31 cellular contexts compared by ENCODE assay signal in genomic region chr7:45147858-45148652, GRCh38. TPM values are rescaled to one million over a fixed set of nuclear protein-coding genes. Genes with fewer than 3 reads are reported as not detected.
DNase-seq lines count a peak whose midpoint lies in the region; ATAC-seq, FAIRE-seq and TF ChIP-seq lines count a peak whose summit lies in the region.
"Had no signal": no experiment of that assay in that cellular context is flagged by ENCODE, and none has a peak within 500 bp of the region (broad histone marks: within the 10 kb centered on the region; RNA-seq: fewer than 3 reads in every experiment).

No MANE protein-coding gene starts in this region.

- H3K36me3 Mint-ChIP-seq in astrocyte (ENCODE audit: low read depth, unreplicated experiment), result no peaks in the 10 kb centered on the region
- H3K36me3 Mint-ChIP-seq in CD4-positive, alpha-beta memory T cell, result no peaks in the 10 kb centered on the region

- peak overlapping the region; percentile 39 for H2AK5ac ChIP-seq in neuronal stem cell (ENCODE audit: low read depth, low read length)

- no peak overlapping the region for H2BK15ac ChIP-seq in neuronal stem cell (ENCODE audit: low read length)

- peaks cover 2% of the 10 kb centered on the region for H3K4me1 Mint-ChIP-seq in astrocyte (ENCODE audit: low read depth, unreplicated experiment)
- no peaks in the 10 kb centered on the region for H3K4me1 Mint-ChIP-seq in CD4-positive, alpha-beta memory T cell
- H3K4me1 Mint-ChIP-seq: activated CD4-positive, alpha-beta T cell treated with anti-CD3 and anti-CD28 coated beads for 36 hours had no signal

- POLR2A ChIA-PET in CD4-positive, alpha-beta memory T cell (lab: Charles Lee; ENCODE audit: partially characterized antibody), result no interaction called here

- WGBS in neuronal stem cell (ENCODE audit: extremely low coverage in 2 of 2, insufficient read length in 2 of 2, insufficient replicate concordance in 1 of 2), 2 donors, result no CpG with 5 or more reads among the region's 32 CpGs

- no peak for ATAC-seq in Right ventricle myocardium inferior
- ATAC-seq in HG03571 (IDR thresholded peaks at IDR 0.05; ENCODE audit: unreplicated experiment), result no peak
- ATAC-seq: activated CD4-positive, alpha-beta T cell treated with anti-CD3 and anti-CD28 coated beads for 36 hours; lower lobe of right lung; mucosa of descending colon had no signal

- H3K9ac ChIP-seq in astrocyte (ENCODE audit: low read length) (no peak overlapping the region), neuronal stem cell (ENCODE audit: low read depth, low read length, poor library complexity) (no peak overlapping the region)
- H3K9ac ChIP-seq: BLaER1 treated with 17β-estradiol and CSF1 and Interleukin-3, amounts not matched to agents 10 nM and 100 nM had no signal

- no peak for FAIRE-seq in astrocyte (lab: Jason Lieb, UNC)

- H3K27ac Mint-ChIP-seq in astrocyte (ENCODE audit: unreplicated experiment), result peak overlapping the region; percentile 38
- peak overlapping the region in 2 of 7 donors; percentile 6 to 57 for H3K27ac Mint-ChIP-seq in CD4-positive, alpha-beta memory T cell
- H3K27ac Mint-ChIP-seq: activated CD4-positive, alpha-beta T cell treated with anti-CD3 and anti-CD28 coated beads for 36 hours; dendritic cell treated with granulocyte-macrophage colony-stimulating factor and Interleukin-4, amounts not matched to agents 40 ng/mL and 50 ng/mL, for 4 days; HFFc6; progenitor cell of endocrine pancreas had no signal

- H2BK120ac ChIP-seq in neuronal stem cell (ENCODE audit: low read depth, low read length), result no peak overlapping the region

- no peaks in the 10 kb centered on the region for H3K9me3 ChIP-seq in astrocyte (ENCODE audit: insufficient read depth, low read depth, low read length)
- peaks cover 0 to 2% of the 10 kb centered on the region in 2 donors for H3K9me3 ChIP-seq in neuronal stem cell (replicated peaks in 1 of 2; ENCODE audit: control insufficient read depth in 2 of 2, insufficient read depth in 1 of 2, low read depth in 1 of 2, low read length in 2 of 2)
- no peaks in the 10 kb centered on the region for H3K9me3 ChIP-seq in CD4-positive, alpha-beta memory T cell (ENCODE audit: control insufficient read depth in 1 of 2, low read length in 2 of 2)
- H3K9me3 ChIP-seq: BLaER1 treated with 17β-estradiol and CSF1 and Interleukin-3, amounts not matched to agents 10 nM and 100 nM; lower lobe of right lung; mucosa of descending colon; upper lobe of left lung had no signal

- no peaks in the 10 kb centered on the region for H4K20me1 ChIP-seq in astrocyte (ENCODE audit: insufficient read depth, low read length)
- H4K20me1 ChIP-seq: BLaER1 treated with 17β-estradiol and CSF1 and Interleukin-3, amounts not matched to agents 10 nM and 100 nM had no signal

- intact Hi-C loops in cardiac septum (cut with DNase I) (no loop called here), Right ventricle myocardium inferior (cut with DNase I) (no loop called here)
- intact Hi-C loops in CD4-positive, alpha-beta memory T cell (cut with micrococcal nuclease), result no loop called here

- H3K14ac ChIP-seq in neuronal stem cell (ENCODE audit: low read length), result no peak overlapping the region

- TF ChIP-seq CTCF in astrocyte (IDR thresholded peaks at IDR 0.05; ENCODE audit: insufficient read depth, low read depth, low read length), result no peak

- CTCF ChIA-PET in CD4-positive, alpha-beta memory T cell (lab: Charles Lee; ENCODE audit: partially characterized antibody), result interaction anchor here (1.7 kb wide), 1 partner anchor 12 kb away, joined by 9 read pairs; no protein-coding TSS in a partner anchor

- H3K18ac ChIP-seq in neuronal stem cell (ENCODE audit: low read length), result peak overlapping the region; percentile 53

- H3K4me2 ChIP-seq in astrocyte (ENCODE audit: low read length), result no peak overlapping the region
- H3K4me2 ChIP-seq in neuronal stem cell (ENCODE audit: insufficient read depth, low read length, poor library complexity, severe bottlenecking), result no peak overlapping the region
- H3K4me2 ChIP-seq: BLaER1 treated with 17β-estradiol and CSF1 and Interleukin-3, amounts not matched to agents 10 nM and 100 nM had no signal

- no peak overlapping the region for H2BK5ac ChIP-seq in neuronal stem cell (ENCODE audit: low read length)

- no peak overlapping the region for H4K8ac ChIP-seq in neuronal stem cell (ENCODE audit: low read depth, low read length)

- H3K36me3 ChIP-seq in astrocyte (ENCODE audit: insufficient read depth, low read length), result no peaks in the 10 kb centered on the region
- H3K36me3 ChIP-seq in neuronal stem cell (replicated peaks in 1 of 2; ENCODE audit: control insufficient read depth in 2 of 2, insufficient read depth in 2 of 2, low read length in 2 of 2), result no peaks in the 10 kb centered on the region
- H3K36me3 ChIP-seq in CD4-positive, alpha-beta memory T cell (ENCODE audit: insufficient read depth, low read length), result no peaks in the 10 kb centered on the region
- H3K36me3 ChIP-seq: BLaER1 treated with 17β-estradiol and CSF1 and Interleukin-3, amounts not matched to agents 10 nM and 100 nM; cardiac muscle cell; lower lobe of right lung; upper lobe of left lung had no signal

- H3K79me1 ChIP-seq in neuronal stem cell (ENCODE audit: low read depth, low read length), result no peaks in the 10 kb centered on the region

- H3K4ac ChIP-seq in neuronal stem cell (ENCODE audit: low read length), result no peak overlapping the region

- no peak overlapping the region for H3K27ac ChIP-seq in astrocyte (ENCODE audit: low read depth, low read length)
- no peak overlapping the region for H3K27ac ChIP-seq in neuronal stem cell (replicated peaks; ENCODE audit: low read length)
- H3K27ac ChIP-seq in CD4-positive, alpha-beta memory T cell (ENCODE audit: low read depth, low read length), result no peak overlapping the region
- H3K27ac ChIP-seq: BLaER1 treated with 17β-estradiol and CSF1 and Interleukin-3, amounts not matched to agents 10 nM and 100 nM; cardiac muscle cell; lower lobe of right lung; upper lobe of left lung had no signal

- H3K4me1 ChIP-seq in astrocyte (ENCODE audit: insufficient read depth, low read length) (no peaks in the 10 kb centered on the region), neuronal stem cell (ENCODE audit: control insufficient read depth in 2 of 2, insufficient read depth in 1 of 2, low read depth in 1 of 2, low read length in 2 of 2) (peaks cover 0 to 2% of the 10 kb centered on the region in 2 donors)
- no peaks in the 10 kb centered on the region for H3K4me1 ChIP-seq in CD4-positive, alpha-beta memory T cell (ENCODE audit: insufficient read depth, low read length)
- H3K4me1 ChIP-seq: lower lobe of right lung, upper lobe of left lung had no signal

- H2AFZ ChIP-seq in astrocyte (ENCODE audit: low read depth, low read length) (no peak overlapping the region), neuronal stem cell (ENCODE audit: low read length) (peak overlapping the region; percentile 29)

- no peak overlapping the region for H4K91ac ChIP-seq in neuronal stem cell (ENCODE audit: low read depth, low read length, poor library complexity)

- H2BK12ac ChIP-seq in neuronal stem cell (ENCODE audit: low read length), result no peak overlapping the region

- DNase-seq in cardiac septum (ENCODE audit: low spot score), result peak; percentile 72
- no peak for DNase-seq in Right ventricle myocardium inferior (ENCODE audit: missing footprints)
- DNase-seq in astrocyte (ENCODE audit: low read depth), result no peak
- no peak for DNase-seq in neuronal stem cell (ENCODE audit: low spot score)
- no peak for DNase-seq in mesenteric fat pad (ENCODE audit: low spot score)
- DNase-seq in stimulated activated CD4-positive, alpha-beta T cell treated with anti-CD3 and anti-CD28 coated beads, Interleukin-4, amount 100 ng/mL, for 24 hours, result no peak
- no peak for DNase-seq in CD4-positive, alpha-beta memory T cell
- DNase-seq: activated CD4-positive, alpha-beta T cell treated with anti-CD3 and anti-CD28 coated beads for 36 hours; activated naive CD4-positive, alpha-beta T cell treated with anti-CD3 and anti-CD28 coated beads, Interleukin-2, amount 50 U/mL, for 16 hours; activated T-cell treated with anti-CD3 and anti-CD28 coated beads, Interleukin-2, amount 50 U/mL, for 48 hours; GDM1; HFFc6; islet precursor cell; KG1; lower lobe of right lung; mucosa of descending colon; NCI-H1436 treated with DMSO at 0.1 percent for 48 hours; NCI-H2171; NCI-H524 had no signal

- H3K4me3 ChIP-seq in astrocyte (ENCODE audit: insufficient read depth, low read depth, low read length) (no peak overlapping the region), neuronal stem cell (ENCODE audit: low read length in 2 of 2) (no peak overlapping the region)
- H3K4me3 ChIP-seq in CD4-positive, alpha-beta memory T cell (ENCODE audit: low read length in 2 of 2), result no peak overlapping the region
- H3K4me3 ChIP-seq: BLaER1 treated with 17β-estradiol and CSF1 and Interleukin-3, amounts not matched to agents 10 nM and 100 nM; cardiac muscle cell; lower lobe of right lung; mucosa of descending colon; upper lobe of left lung had no signal

- H3K79me2 ChIP-seq in astrocyte (ENCODE audit: insufficient read depth, low read length), result no peaks in the 10 kb centered on the region

- peaks cover 33% of the 10 kb centered on the region for H3K27me3 Mint-ChIP-seq in astrocyte (ENCODE audit: low read depth, unreplicated experiment)
- H3K27me3 Mint-ChIP-seq in CD4-positive, alpha-beta memory T cell, result peaks cover 14 to 27% of the 10 kb centered on the region in 2 donors

- peak overlapping the region; percentile 83 for H3K23ac ChIP-seq in neuronal stem cell (ENCODE audit: low read depth, low read length, poor library complexity)

- H3K27me3 ChIP-seq in astrocyte (ENCODE audit: insufficient read depth, low read length), result peaks cover 8% of the 10 kb centered on the region
- H3K27me3 ChIP-seq in neuronal stem cell (ENCODE audit: control insufficient read depth in 3 of 3, insufficient read depth in 3 of 3, low read depth in 1 of 3, low read length in 3 of 3), result peaks cover 0 to 5% (median 0%) of the 10 kb centered on the region in 3 experiments
- no peaks in the 10 kb centered on the region for H3K27me3 ChIP-seq in CD4-positive, alpha-beta memory T cell (ENCODE audit: insufficient read depth, low read length)
- H3K27me3 ChIP-seq: BLaER1 treated with 17β-estradiol and CSF1 and Interleukin-3, amounts not matched to agents 10 nM and 100 nM; cardiac muscle cell; upper lobe of left lung had no signal

- peaks cover 6% of the 10 kb centered on the region for H3K9me3 Mint-ChIP-seq in astrocyte (ENCODE audit: unreplicated experiment)
- H3K9me3 Mint-ChIP-seq in CD4-positive, alpha-beta memory T cell, result no peaks in the 10 kb centered on the region
- H3K9me3 Mint-ChIP-seq: dendritic cell treated with granulocyte-macrophage colony-stimulating factor and Interleukin-4, amounts not matched to agents 40 ng/mL and 50 ng/mL, for 4 days; HFFc6 had no signal

- no peak overlapping the region for H3K4me3 Mint-ChIP-seq in astrocyte (ENCODE audit: unreplicated experiment)
- no peak overlapping the region for H3K4me3 Mint-ChIP-seq in CD4-positive, alpha-beta memory T cell
- H3K4me3 Mint-ChIP-seq: activated CD4-positive, alpha-beta T cell treated with anti-CD3 and anti-CD28 coated beads for 36 hours; dendritic cell treated with granulocyte-macrophage colony-stimulating factor and Interleukin-4, amounts not matched to agents 40 ng/mL and 50 ng/mL, for 4 days; HFFc6 had no signal

RNA-seq across cellular contexts. Expression of gene RAMP3, which starts 9.5 kb away (rescaled TPM):
- total RNA-seq in cardiac septum, result 52.5 TPM
- 33.8 TPM for total RNA-seq in Right ventricle myocardium inferior
- total RNA-seq in astrocyte, result not detected in 2 replicates
- 0.15 TPM for polyA plus RNA-seq in neuronal stem cell (2013, experiment 1 of 2)
- 0.18 TPM for polyA plus RNA-seq in neuronal stem cell (2013, experiment 2 of 2)
- 49.2 TPM for total RNA-seq in mesenteric fat pad
- total RNA-seq in CD4-positive, alpha-beta memory T cell, result not detected
- polyA plus RNA-seq in CD4-positive, alpha-beta memory T cell, result 1 to 10 TPM in 1 of 2 donors, under 1 TPM in 1; 0.38 to 1.6 TPM
- total RNA-seq: activated CD4-positive, alpha-beta T cell treated with anti-CD3 and anti-CD28 coated beads for 36 hours; activated CD8-positive, alpha-beta memory T cell treated with anti-CD3 and anti-CD28 coated beads for 36 hours; cardiac muscle cell; HFFc6; HT-29; progenitor cell of endocrine pancreas; SK-MEL-5; T-helper 1 cell treated with Interleukin-12 subunit alpha and Interleukin-12 subunit beta and Interleukin-4 antibody, amounts not matched to agents 30 ng/mL and 1 ng/mL, for 36 hours had no signal
- polyA plus RNA-seq: cardiac muscle cell, fibroblast of lung, neural cell had no signal

RNA-seq across cellular contexts. Expression of gene TBRG4, which starts 36.6 kb away (rescaled TPM):
- total RNA-seq in cardiac septum (61.4 TPM), Right ventricle myocardium inferior (82.4 TPM), astrocyte (55.2 and 65.2 TPM in 2 replicates), mesenteric fat pad (49.8 TPM)
- polyA plus RNA-seq in neuronal stem cell (2013, experiment 1 of 2), result 46.9 TPM
- 46.7 TPM for polyA plus RNA-seq in neuronal stem cell (2013, experiment 2 of 2)
- total RNA-seq in CD4-positive, alpha-beta memory T cell, result 100 to 1,000 TPM; 103 to 129 TPM
- polyA plus RNA-seq in CD4-positive, alpha-beta memory T cell, result 10 to 100 TPM; 48.5 to 65.3 TPM

RNA-seq across cellular contexts. Expression of gene NACAD, which starts 59.3 kb away (rescaled TPM):
- 5.3 TPM for total RNA-seq in cardiac septum
- total RNA-seq in Right ventricle myocardium inferior, result 6.0 TPM
- total RNA-seq in astrocyte, result 18.3 and 21.6 TPM in 2 replicates
- polyA plus RNA-seq in neuronal stem cell (2013, experiment 1 of 2), result 3.5 TPM
- 3.6 TPM for polyA plus RNA-seq in neuronal stem cell (2013, experiment 2 of 2)
- 6.2 TPM for total RNA-seq in mesenteric fat pad
- not detected for total RNA-seq in CD4-positive, alpha-beta memory T cell
- polyA plus RNA-seq in CD4-positive, alpha-beta memory T cell, result not detected
- total RNA-seq: T-helper 1 cell treated with Interleukin-12 subunit alpha and Interleukin-12 subunit beta and Interleukin-4 antibody, amounts not matched to agents 30 ng/mL and 1 ng/mL, for 36 hours had no signal

Comparison
In these comparisons a context has a peak if more than half of its experiments do, and no peak if none do; other contexts are left out.
1. RNA of gene RAMP3, which starts 9.5 kb away (total RNA-seq): 52.5 TPM in cardiac septum (single experiment), 49.2 TPM in mesenteric fat pad (single experiment) and 33.8 TPM in Right ventricle myocardium inferior (single experiment); not detected in CD4-positive, alpha-beta memory T cell and not detected in astrocyte; every median in the first group is over 10 times any median in the second.